In genomic region chr1:150596976-150597375, GRCh38 we compare ENCODE assay signal across 1 cellular context.
A peak's percentile ranks its signal among the peaks of the same experiment; 100 is the strongest.
TF ChIP-seq lines count a peak whose summit lies in the region.

No MANE protein-coding gene starts in this region.

TF ChIP-seq in HepG2, 621 proteins besides CTCF, POLR2A, EP300 and RAD21:
- no peak for TF ChIP-seq CSRNP2 (CRISPR knock-in tag; conservative IDR thresholded peaks at IDR 0.05; ENCODE audit: low read depth)
- 0 out of 2 replicates have a peak, but pooled peaks have one; percentile 24 for TF ChIP-seq SOX5 (CRISPR knock-in tag; IDR thresholded peaks at IDR 0.05; ENCODE audit: borderline replicate concordance)
- no peak for TF ChIP-seq SOX13 (IDR thresholded peaks at IDR 0.05)
- TF ChIP-seq SOX13 (CRISPR knock-in tag; conservative IDR thresholded peaks at IDR 0.05 in 1 of 2, IDR thresholded peaks at IDR 0.05 in 1 of 2), result peak in 1 of 2 experiments; percentile 48; a peak in 1 of 4 replicates
